In the genomic region with DNA sequence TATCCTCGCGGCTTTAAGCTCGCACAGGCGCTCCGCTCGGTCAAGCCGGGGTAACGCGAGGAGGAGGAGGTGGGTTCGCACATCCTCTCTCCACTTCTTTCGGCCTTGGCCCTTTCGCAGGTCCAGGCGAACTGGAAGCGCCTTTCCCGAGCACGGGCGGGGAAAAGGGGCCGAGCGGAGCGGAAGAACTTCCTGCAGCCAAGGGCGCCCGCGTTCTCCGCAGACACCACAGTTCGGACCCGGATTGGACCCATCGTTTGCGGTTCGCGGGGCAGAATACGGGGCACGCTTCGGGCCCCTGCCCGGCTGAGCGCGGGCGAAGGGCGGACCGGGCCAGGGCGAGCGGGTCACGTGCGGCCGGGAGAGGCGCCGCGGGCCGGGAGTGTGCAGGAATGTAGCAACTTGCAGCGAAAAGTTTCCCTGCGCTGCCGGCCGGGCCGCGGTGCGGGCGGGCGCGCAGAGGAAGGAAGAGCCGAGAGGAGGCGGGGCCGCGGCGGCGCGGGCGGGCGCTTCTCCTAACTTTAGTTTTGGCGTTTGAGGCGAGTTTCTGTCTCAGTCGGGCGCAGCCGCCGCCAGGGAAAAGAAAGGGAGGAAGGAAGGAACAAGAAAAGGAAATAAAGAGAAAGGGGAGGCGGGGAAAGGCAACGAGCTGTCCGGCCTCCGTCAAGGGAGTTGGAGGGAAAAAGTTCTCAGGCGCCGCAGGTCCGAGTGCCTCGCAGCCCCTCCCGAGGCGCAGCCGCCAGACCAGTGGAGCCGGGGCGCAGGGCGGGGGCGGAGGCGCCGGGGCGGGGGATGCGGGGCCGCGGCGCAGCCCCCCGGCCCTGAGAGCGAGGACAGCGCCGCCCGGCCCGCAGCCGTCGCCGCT, we compare ENCODE assay signal across 8 cellular contexts. TPM values are rescaled to one million over a fixed set of nuclear protein-coding genes. Genes with fewer than 3 reads are reported as not detected.
DNase-seq lines count a peak whose midpoint lies in the region; TF ChIP-seq lines count a peak whose summit lies in the region.

A gene (plus strand): TSS at position 552 of the 865 bp plus-strand sequence. CDS start 402 bp downstream, outside the sequence.

- H3K9me3 ChIP-seq in ES-I3 (ENCODE audit: control insufficient read depth, insufficient read depth, low read length): no peaks in the 10 kb centered on the region

- peak within 1 kb of the TSS; percentile 95 for H3K4me3 ChIP-seq in kidney epithelial cell (ENCODE audit: low read depth, low read length)

- H3K4me1 ChIP-seq in ES-I3 (ENCODE audit: insufficient read depth, low read length): peaks cover 12% of the 10 kb centered on the region

- no peaks in the 10 kb centered on the region for H3K27me3 ChIP-seq in kidney epithelial cell (ENCODE audit: control insufficient read depth, insufficient read depth, low read length)

- peak within 1 kb of the TSS; percentile 89 for H3K9ac ChIP-seq in ES-I3 (ENCODE audit: low read depth, low read length)

- DNase-seq in H4 (ENCODE audit: low spot score) (peak; percentile 81), LHCN-M2 (ENCODE audit: low read depth) (peak; percentile 94), cerebellum (ENCODE audit: low spot score) (peak; percentile 23), kidney epithelial cell (ENCODE audit: low read depth) (no peak), NCI-H2081 (lab: John Stamatoyannopoulos, UW) (no peak)
- DNase-seq in activated CD4-positive, alpha-beta T cell treated with anti-CD3 and anti-CD28 coated beads for 24 hours (ENCODE audit: low read depth in 2 of 2): peak; percentile 43 to 57
- DNase-seq in stimulated activated CD4-positive, alpha-beta T cell treated with anti-CD3 and anti-CD28 coated beads, Interleukin-12 subunit alpha, Interleukin-12 subunit beta, amount 100 ng/mL, for 48 hours (ENCODE audit: low read depth in 2 of 3, low spot score in 1 of 3): peak; percentile 31 to 73 (median 50)

- no peaks in the 10 kb centered on the region for H3K36me3 ChIP-seq in ES-I3 (ENCODE audit: insufficient read depth, low read length)
- H3K36me3 ChIP-seq in kidney epithelial cell (ENCODE audit: control insufficient read depth, insufficient read depth, low read length): no peaks in the 10 kb centered on the region

- TF ChIP-seq CTCF in kidney epithelial cell (IDR thresholded peaks at IDR 0.05; ENCODE audit: insufficient read depth, low read length, poor library complexity, severe bottlenecking): no peak

RNA-seq across cellular contexts. Expression of the gene that starts here (rescaled TPM):
- total RNA-seq in H4 (2014; rRNA removed; shearing (Covaris generic)): 32.0 and 41.1 TPM in 2 replicates
- total RNA-seq in LHCN-M2 (2014; rRNA removed) (99.4 and 118 TPM in 2 replicates), cerebellum (41.6 TPM), kidney epithelial cell (94.4 and 120 TPM in 2 replicates)
- 45.9 TPM for polyA plus RNA-seq in LHCN-M2 (2012)

Comparison
In these comparisons a context has a peak if more than half of its experiments do, and no peak if none do; other contexts are left out.
1. DNase-seq: peak in H4 (single experiment), LHCN-M2 (single experiment), activated CD4-positive, alpha-beta T cell treated with anti-CD3 and anti-CD28 coated beads for 24 hours (2 of 2), cerebellum (single experiment) and stimulated activated CD4-positive, alpha-beta T cell treated with anti-CD3 and anti-CD28 coated beads, Interleukin-12 subunit alpha, Interleukin-12 subunit beta, amount 100 ng/mL, for 48 hours (3 of 3); none in kidney epithelial cell (single experiment) and NCI-H2081 (0 of 2).